8 cellular contexts compared by ENCODE assay signal in genomic region chr3:2098398-2099027, GRCh38. TPM values are rescaled to one million over a fixed set of nuclear protein-coding genes. Genes with fewer than 3 reads are reported as not detected.
DNase-seq lines count a peak whose midpoint lies in the region; ATAC-seq and TF ChIP-seq lines count a peak whose summit lies in the region.

Gene CNTN4, plus strand, starts transcription at chr3:2098866.

- TF ChIP-seq RAD21 in SK-N-SH (IDR thresholded peaks at IDR 0.05; ENCODE audit: low read length) = peak; percentile 42

- H3K79me2 ChIP-seq in SK-N-SH (ENCODE audit: insufficient read depth) = no peaks in the 10 kb centered on the region

- H3K4me3 ChIP-seq in HUES48 (ENCODE audit: low read depth, low read length) (peak within 1 kb of the TSS; percentile 66), SK-N-SH (ENCODE audit: low read depth in 2 of 2, low read length in 1 of 2) (peak within 1 kb of the TSS in 1 of 2 experiments; percentile 53; a peak in 2 of 4 replicates), gastroesophageal sphincter (peak within 1 kb of the TSS; percentile 25 to 62), neuron (ENCODE audit: low read length) (peak within 1 kb of the TSS; percentile 45)

- ATAC-seq in gastroesophageal sphincter (peak; percentile 85), HG02981 (IDR thresholded peaks at IDR 0.05; ENCODE audit: unreplicated experiment) (no peak)

- H3K27me3 ChIP-seq in HUES48 (ENCODE audit: control insufficient read depth, insufficient read depth, low read length) (peaks cover 74% of the 10 kb centered on the region), SK-N-SH (ENCODE audit: insufficient read depth) (no peaks in the 10 kb centered on the region), gastroesophageal sphincter (peaks cover 78% of the 10 kb centered on the region), neuron (ENCODE audit: insufficient read depth, low read length) (peaks cover 60% of the 10 kb centered on the region)

- H2AFZ ChIP-seq in SK-N-SH (ENCODE audit: low read depth) (no peak within 1 kb of the TSS), neuron (ENCODE audit: low read depth, low read length) (peak within 1 kb of the TSS; percentile 88)

- TF ChIP-seq EP300 in SK-N-SH (IDR thresholded peaks at IDR 0.05; ENCODE audit: borderline replicate concordance in 1 of 2, low read depth in 1 of 2, low read length in 1 of 2) (no peak), gastroesophageal sphincter (IDR thresholded peaks at IDR 0.05) (no peak)

- TF ChIP-seq CTCF in SK-N-SH (IDR thresholded peaks at IDR 0.05) (no peak), gastroesophageal sphincter (IDR thresholded peaks at IDR 0.05) (peak in 1 of 4 experiments; percentile 40)

- no peaks in the 10 kb centered on the region for H3F3A ChIP-seq in SK-N-SH (replicated peaks; ENCODE audit: insufficient read depth)

- WGBS in SK-N-SH (ENCODE audit: low lambda C conversion rate) = 0% methylated on average over 4 of the region's 86 CpGs
- no CpG with 5 or more reads among the region's 86 CpGs for WGBS in gastroesophageal sphincter (ENCODE audit: low coverage in 1 of 2), 2 donors

- H3K9me2 ChIP-seq in SK-N-SH = no peaks in the 10 kb centered on the region

- no peak within 1 kb of the TSS for H3K4me2 ChIP-seq in SK-N-SH

- H3K36me3 ChIP-seq in HUES48 (ENCODE audit: control insufficient read depth, insufficient read depth, low read length) = no peaks in the 10 kb centered on the region
- no peaks in the 10 kb centered on the region for H3K36me3 ChIP-seq in SK-N-SH (replicated peaks in 1 of 2; ENCODE audit: control insufficient read depth in 1 of 2, insufficient read depth in 2 of 2, low read length in 1 of 2)
- H3K36me3 ChIP-seq in gastroesophageal sphincter = no peaks in the 10 kb centered on the region
- no peaks in the 10 kb centered on the region for H3K36me3 ChIP-seq in neuron (ENCODE audit: insufficient read depth, low read length)

- no peaks in the 10 kb centered on the region for H3K9me3 ChIP-seq in HUES48 (ENCODE audit: control insufficient read depth, insufficient read depth, low read length)
- H3K9me3 ChIP-seq in SK-N-SH = no peaks in the 10 kb centered on the region
- no peaks in the 10 kb centered on the region for H3K9me3 ChIP-seq in gastroesophageal sphincter
- H3K9me3 ChIP-seq in neuron (ENCODE audit: low read length) = no peaks in the 10 kb centered on the region

- no peak within 1 kb of the TSS for H3K9ac ChIP-seq in HUES48 (ENCODE audit: low read depth, low read length)
- H3K9ac ChIP-seq in SK-N-SH = no peak within 1 kb of the TSS

- no peaks in the 10 kb centered on the region for H4K20me1 ChIP-seq in SK-N-SH (ENCODE audit: insufficient read depth)

- peaks cover 31% of the 10 kb centered on the region for H3K4me1 ChIP-seq in HUES48 (ENCODE audit: control insufficient read depth, insufficient read depth, low read length)
- H3K4me1 ChIP-seq in SK-N-SH (ENCODE audit: control insufficient read depth in 1 of 2, insufficient read depth in 2 of 2, low read depth in 1 of 2, low read length in 1 of 2) = peaks cover 0 to 7% of the 10 kb centered on the region in 2 experiments; a peak in 2 of 4 replicates
- H3K4me1 ChIP-seq in gastroesophageal sphincter = peaks cover 0 to 23% (median 0%) of the 10 kb centered on the region in 3 donors
- H3K4me1 ChIP-seq in neuron (ENCODE audit: insufficient read depth, low read length) = peaks cover 3% of the 10 kb centered on the region

- CTCF ChIA-PET in SK-N-SH (lab: Yijun Ruan, JAX) = interaction anchor here (0.7 kb wide), 1 partner anchor 9 kb away, joined by 3 read pairs; no protein-coding TSS in a partner anchor

- H3K27ac ChIP-seq in HUES48 (ENCODE audit: low read depth, low read length) (peak within 1 kb of the TSS; percentile 34), SK-N-SH (ENCODE audit: low read depth in 2 of 2, low read length in 1 of 2) (peak within 1 kb of the TSS in 1 of 2 experiments; percentile 72; a peak in 1 of 4 replicates), gastroesophageal sphincter (peak within 1 kb of the TSS in 3 of 4 donors; percentile 58 to 78 (median 74))

- peak; percentile 77 for DNase-seq in COR-L47 (lab: John Stamatoyannopoulos, UW)
- peak; percentile 98 for DNase-seq in SK-N-SH
- DNase-seq in NOMO-1 treated with DMSO at 0.1 percent for 48 hours (lab: John Stamatoyannopoulos, UW; ENCODE audit: unreplicated experiment) = no peak
- no peak for DNase-seq in NOMO-1 (lab: John Stamatoyannopoulos, UW; ENCODE audit: unreplicated experiment in 2 of 2)

- POLR2A ChIA-PET in SK-N-SH (lab: Yijun Ruan, JAX) = no interaction called here

- peak in 1 of 2 donors; percentile 11 for TF ChIP-seq POLR2A in gastroesophageal sphincter (IDR thresholded peaks at IDR 0.05)

TF ChIP-seq in SK-N-SH, 30 proteins besides CTCF, POLR2A, EP300 and RAD21:
- TF ChIP-seq GATA2 (CRISPR knock-in tag; IDR thresholded peaks at IDR 0.05) = no peak
- no peak for TF ChIP-seq MEF2A (IDR thresholded peaks at IDR 0.05; ENCODE audit: borderline replicate concordance, low read depth)
- 0 out of 2 replicates have a peak, but pooled peaks have one; percentile 7 for TF ChIP-seq SMC3 (IDR thresholded peaks at IDR 0.05; ENCODE audit: low read depth, low read length)
- peak; percentile 68 for TF ChIP-seq NRF1 (IDR thresholded peaks at IDR 0.05; ENCODE audit: low read depth, low read length)

RNA-seq across cellular contexts. Expression of gene CNTN4, which starts in this region (rescaled TPM):
- 0.12 and 0.21 TPM in 2 replicates for polyA plus RNA-seq in SK-N-SH (2012; rRNA removed)
- polyA plus RNA-seq in SK-N-SH (2012; cell fraction: cytosol; rRNA removed) = 0.21 and 0.26 TPM in 2 replicates
- 0.02 and 0.77 TPM in 2 replicates for polyA plus RNA-seq in SK-N-SH (2012; cell fraction: nucleus; rRNA removed)
- total RNA-seq in gastroesophageal sphincter = 10 to 100 TPM in 2 of 4 donors, 1 to 10 TPM in 2; 5.8 to 15.5 (median 9.0) TPM

Comparison
In these comparisons a context has a peak if more than half of its experiments do, and no peak if none do; other contexts are left out.
1. Peak in DNase-seq in SK-N-SH; RNA of the gene not detected or under 1 TPM.